In the genomic region with DNA sequence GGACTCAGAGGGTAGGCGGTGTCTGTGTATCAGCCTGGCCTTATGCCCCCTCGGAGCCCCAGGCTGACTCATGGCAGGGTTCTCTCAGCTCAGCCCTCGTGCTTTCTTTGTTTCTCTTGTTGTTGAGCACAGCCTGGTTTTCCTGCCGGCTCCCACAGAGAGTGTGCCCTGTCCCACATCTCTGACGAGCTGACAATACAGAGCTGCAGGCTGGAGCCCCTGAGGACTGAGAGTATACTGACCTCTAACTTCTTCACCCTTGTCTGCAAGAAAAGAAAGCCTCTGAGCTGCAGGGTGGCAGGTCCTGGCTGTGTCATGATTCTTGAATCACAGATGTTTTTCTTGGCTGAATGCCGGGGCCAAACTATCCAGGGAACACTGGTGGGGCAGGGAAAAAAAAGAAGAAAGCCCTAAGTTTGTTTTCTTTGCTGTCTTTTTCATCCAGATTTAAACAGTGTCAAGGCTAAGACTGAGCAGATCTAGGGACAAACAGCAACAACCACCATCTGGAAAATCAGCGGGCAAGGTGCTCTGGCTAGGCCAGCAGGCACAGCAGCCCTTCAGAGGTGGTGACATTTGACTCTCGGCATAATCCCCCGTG, we compare ENCODE assay signal across 8 cellular contexts.
DNase-seq lines count a peak whose midpoint lies in the region; ATAC-seq and TF ChIP-seq lines count a peak whose summit lies in the region.

No MANE protein-coding gene starts in this region.

- peaks cover 10% of the 10 kb centered on the region for H3K27me3 Mint-ChIP-seq in neural progenitor cell (ENCODE audit: insufficient read depth, low read depth)

- ATAC-seq in esophagus mucosa (peak; percentile 64), GM19328 (IDR thresholded peaks at IDR 0.05; ENCODE audit: unreplicated experiment) (no peak)

- no peaks in the 10 kb centered on the region for H3K79me2 ChIP-seq in neural progenitor cell (ENCODE audit: low read depth)

- no peak overlapping the region for H3K4me3 ChIP-seq in neural progenitor cell

- peak overlapping the region; percentile 96 for H3K27ac Mint-ChIP-seq in neural progenitor cell

- DNase-seq in AG20443 (ENCODE audit: low spot score) (peak; percentile 81), NCI-H524 treated with DMSO at 0.1 percent for 48 hours (lab: John Stamatoyannopoulos, UW) (peak; percentile 19), neural progenitor cell (ENCODE audit: low spot score) (peak; percentile 73), OCI-M2 (lab: John Stamatoyannopoulos, UW; ENCODE audit: unreplicated experiment) (no peak), DMS153 (lab: John Stamatoyannopoulos, UW) (no peak)
- DNase-seq in stimulated activated CD4-positive, alpha-beta T cell treated with anti-CD3 and anti-CD28 coated beads, Interleukin-15, amount 100 ng/mL, for 24 hours, result no peak

- H3F3A ChIP-seq in neural progenitor cell (ENCODE audit: low read depth), result peaks cover 22% of the 10 kb centered on the region

- peak overlapping the region; percentile 73 for H3K27ac ChIP-seq in neural progenitor cell

- no peak overlapping the region for H3K9ac ChIP-seq in neural progenitor cell

- peaks cover 41% of the 10 kb centered on the region for H3K4me1 Mint-ChIP-seq in neural progenitor cell

- peaks cover 20% of the 10 kb centered on the region for H3K9me3 Mint-ChIP-seq in neural progenitor cell

- H4K20me1 ChIP-seq in neural progenitor cell (ENCODE audit: low read depth), result no peaks in the 10 kb centered on the region

- H3K4me2 ChIP-seq in neural progenitor cell, result peak overlapping the region; percentile 62

- H2AFZ ChIP-seq in neural progenitor cell (replicated peaks), result peak overlapping the region; percentile 44

- H3K27me3 ChIP-seq in neural progenitor cell, result no peaks in the 10 kb centered on the region

- peaks cover 2% of the 10 kb centered on the region for H3K36me3 Mint-ChIP-seq in neural progenitor cell

- H3K36me3 ChIP-seq in neural progenitor cell, result no peaks in the 10 kb centered on the region

- no peak for TF ChIP-seq CTCF in neural progenitor cell (IDR thresholded peaks at IDR 0.05)

- peak overlapping the region; percentile 70 for H3K4me3 Mint-ChIP-seq in neural progenitor cell

- peaks cover 23% of the 10 kb centered on the region for H3K4me1 ChIP-seq in neural progenitor cell

- no peaks in the 10 kb centered on the region for H3K9me3 ChIP-seq in neural progenitor cell (ENCODE audit: low read depth)

Comparison
In these comparisons a context has a peak if more than half of its experiments do, and no peak if none do; other contexts are left out.
1. DNase-seq: peak in AG20443 (single experiment), NCI-H524 treated with DMSO at 0.1 percent for 48 hours (single experiment) and neural progenitor cell (single experiment); none in stimulated activated CD4-positive, alpha-beta T cell treated with anti-CD3 and anti-CD28 coated beads, Interleukin-15, amount 100 ng/mL, for 24 hours (single experiment), OCI-M2 (single experiment) and DMS153 (single experiment).